ENCODE assay signal across 8 cellular contexts in the genomic region with DNA sequence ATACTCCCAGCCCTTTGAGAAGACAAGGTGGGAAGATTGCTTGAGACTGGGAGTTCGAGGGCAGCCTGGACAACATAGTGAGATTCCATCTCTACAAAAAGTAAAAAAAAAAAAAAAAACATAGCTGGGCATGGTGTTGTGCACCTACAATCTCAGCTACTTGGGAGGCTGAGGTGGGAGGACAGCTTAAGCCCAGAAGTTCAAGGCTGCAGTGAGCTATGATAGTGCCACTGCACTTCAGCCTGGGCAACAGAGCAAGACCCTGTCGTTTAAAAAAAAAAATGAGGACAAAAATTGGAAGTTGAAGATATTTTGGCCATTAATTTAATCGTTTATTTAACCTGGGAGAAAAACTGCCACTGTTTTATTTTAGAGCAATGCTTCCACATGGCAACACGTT. TPM values are rescaled to one million over a fixed set of nuclear protein-coding genes. Genes with fewer than 3 reads are reported as not detected.
DNase-seq lines count a peak whose midpoint lies in the region; TF ChIP-seq lines count a peak whose summit lies in the region.

No MANE protein-coding gene starts in this region.

- intact Hi-C loops in ascending aorta (cut with DNase I) (loop anchor here (2.0 to 5.0 kb wide), 3 partner anchors 19 to 336 kb away; a partner anchor contains a TSS), tibial artery (cut with DNase I; ENCODE audit: low total_unique reads) (loop anchor here (2.0 to 5.0 kb wide), 2 partner anchors 211 to 659 kb away; a partner anchor contains a TSS)

- H3K4me3 Mint-ChIP-seq in activated naive CD4-positive, alpha-beta T cell treated with anti-CD3 and anti-CD28 coated beads, Interleukin-2, amount 10 ng/mL, durations not matched to agents 7 days and 5 days: peak overlapping the region; percentile 83

- H3K27me3 ChIP-seq in ascending aorta (no peaks in the 10 kb centered on the region), liver (ENCODE audit: control insufficient read depth in 4 of 4, insufficient read depth in 4 of 4, low read length in 3 of 4) (no peaks in the 10 kb centered on the region), tibial artery (no peaks in the 10 kb centered on the region)

- TF ChIP-seq RAD21 in liver (IDR thresholded peaks at IDR 0.05): no peak

- CTCF ChIA-PET in activated naive CD4-positive, alpha-beta T cell treated with anti-CD3 and anti-CD28 coated beads, Interleukin-2, amount 10 ng/mL, durations not matched to agents 7 days and 5 days (lab: Charles Lee): interaction anchor here (0.6 to 1.1 kb wide), 3 partner anchors 27 to 210 kb away, joined by 3 read pairs; no protein-coding TSS in a partner anchor

- H3K4me1 ChIP-seq in ascending aorta (peaks cover 2 to 20% of the 10 kb centered on the region in 2 donors), liver (ENCODE audit: control insufficient read depth in 4 of 4, insufficient read depth in 4 of 4, low read length in 3 of 4) (peaks cover 3 to 28% (median 15%) of the 10 kb centered on the region in 4 donors), tibial artery (peaks cover 0 to 34% (median 23%) of the 10 kb centered on the region in 4 donors)

- H3K9ac ChIP-seq in liver (ENCODE audit: low read depth in 1 of 2, low read length in 2 of 2): no peak overlapping the region

- TF ChIP-seq CTCF in ascending aorta (IDR thresholded peaks at IDR 0.05) (no peak), liver (IDR thresholded peaks at IDR 0.05; ENCODE audit: low read depth, low read length, missing input control) (no peak), tibial artery (IDR thresholded peaks at IDR 0.05) (no peak)

- no peak for DNase-seq in activated naive CD4-positive, alpha-beta T cell treated with anti-CD3 and anti-CD28 coated beads, Interleukin-2, amount 10 ng/mL, durations not matched to agents 7 days and 5 days
- DNase-seq in activated naive CD4-positive, alpha-beta T cell treated with anti-CD3 and anti-CD28 coated beads, Interleukin-2, amount 50 U/mL, for 16 hours: no peak
- no peak for DNase-seq in ascending aorta (ENCODE audit: low spot score in 2 of 2)
- DNase-seq in tibial artery: no peak
- DNase-seq in NCI-H748 treated with DMSO at 0.1 percent for 48 hours (lab: John Stamatoyannopoulos, UW): no peak
- no peak for DNase-seq in DMS114 treated with DMSO at 0.1 percent for 48 hours (lab: John Stamatoyannopoulos, UW; ENCODE audit: unreplicated experiment)
- no peak for DNase-seq in DMS 273 treated with DMSO at 0.1 percent for 48 hours (lab: John Stamatoyannopoulos, UW)

- peaks cover 0 to 8% of the 10 kb centered on the region in 2 donors for H3K36me3 ChIP-seq in ascending aorta
- H3K36me3 ChIP-seq in liver (ENCODE audit: control insufficient read depth in 4 of 4, insufficient read depth in 3 of 4, low read depth in 1 of 4, low read length in 3 of 4): peaks cover 0 to 2% (median 0%) of the 10 kb centered on the region in 4 donors
- H3K36me3 ChIP-seq in tibial artery: peaks cover 0 to 5% (median 0%) of the 10 kb centered on the region in 3 donors

- peaks cover 7% of the 10 kb centered on the region for H3K36me3 Mint-ChIP-seq in activated naive CD4-positive, alpha-beta T cell treated with anti-CD3 and anti-CD28 coated beads, Interleukin-2, amount 10 ng/mL, durations not matched to agents 7 days and 5 days

- WGBS in liver: 55% methylated on average over 4 of the region's 4 CpGs

- no peaks in the 10 kb centered on the region for H3K9me3 ChIP-seq in ascending aorta
- H3K9me3 ChIP-seq in liver (ENCODE audit: control insufficient read depth in 4 of 4, low read length in 3 of 4): no peaks in the 10 kb centered on the region
- no peaks in the 10 kb centered on the region for H3K9me3 ChIP-seq in tibial artery

- H3K4me3 ChIP-seq in ascending aorta (peak overlapping the region; percentile 82 to 88), liver (ENCODE audit: low read depth in 1 of 3, low read length in 3 of 3) (peak overlapping the region; percentile 74 to 98 (median 95)), tibial artery (peak overlapping the region; percentile 87 to 97)

- H3K4me1 Mint-ChIP-seq in activated naive CD4-positive, alpha-beta T cell treated with anti-CD3 and anti-CD28 coated beads, Interleukin-2, amount 10 ng/mL, durations not matched to agents 7 days and 5 days: peaks cover 51% of the 10 kb centered on the region

- H3K27ac Mint-ChIP-seq in activated naive CD4-positive, alpha-beta T cell treated with anti-CD3 and anti-CD28 coated beads, Interleukin-2, amount 10 ng/mL, durations not matched to agents 7 days and 5 days: no peak overlapping the region

- peaks cover 16% of the 10 kb centered on the region for H3K27me3 Mint-ChIP-seq in activated naive CD4-positive, alpha-beta T cell treated with anti-CD3 and anti-CD28 coated beads, Interleukin-2, amount 10 ng/mL, durations not matched to agents 7 days and 5 days

- peaks cover 1% of the 10 kb centered on the region for H3K9me3 Mint-ChIP-seq in activated naive CD4-positive, alpha-beta T cell treated with anti-CD3 and anti-CD28 coated beads, Interleukin-2, amount 10 ng/mL, durations not matched to agents 7 days and 5 days

- H3K27ac ChIP-seq in ascending aorta (peak overlapping the region in 1 of 2 donors; percentile 26), liver (ENCODE audit: low read depth in 1 of 2, low read length in 2 of 2) (no peak overlapping the region), tibial artery (no peak overlapping the region)

TF ChIP-seq in liver, 16 proteins besides CTCF, POLR2A, EP300 and RAD21:
- TF ChIP-seq HNF4G (IDR thresholded peaks at IDR 0.05): no peak

RNA-seq across cellular contexts. Expression of a gene that starts 1.1 kb away (rescaled TPM):
- total RNA-seq in ascending aorta (35.4 TPM), liver (10 to 100 TPM in 1 of 2 donors, 1 to 10 TPM in 1; 9.6 to 14.5 TPM)
- 1 to 10 TPM; 2.8 to 4.6 TPM for polyA plus RNA-seq in liver

RNA-seq across cellular contexts. Expression of a gene that starts 20.8 kb away (rescaled TPM):
- 147 TPM for total RNA-seq in ascending aorta
- 1 to 10 TPM in 1 of 2 donors, under 1 TPM in 1; 0.47 to 3.3 TPM for total RNA-seq in liver
- 1 to 10 TPM; 1.8 to 3.1 TPM for polyA plus RNA-seq in liver

Comparison
In these comparisons a context has a peak if more than half of its experiments do, and no peak if none do; other contexts are left out.
1. RNA of a gene that starts 20.8 kb away (total RNA-seq): 147 TPM in ascending aorta (single experiment); 0.47 to 3.3 TPM in liver; every median in the first group is over 10 times any median in the second.
2. Peak in every context shown above with its lines, with median percentiles within 50 percentile points of each other: H3K4me3 ChIP-seq.